ENCODE assay signal across 21 cellular contexts in genomic region chr15:65311760-65312159, GRCh38. TPM values are rescaled to one million over a fixed set of nuclear protein-coding genes. Genes with fewer than 3 reads are reported as not detected.
"Had no signal": no experiment of that assay in that cellular context is flagged by ENCODE, and none has a peak within 500 bp of the region (broad histone marks: within the 10 kb centered on the region; RNA-seq: fewer than 3 reads in every experiment).

No MANE protein-coding gene starts in this region.

- H3K4me3 Mint-ChIP-seq: activated CD8-positive, alpha-beta T cell treated with anti-CD3 and anti-CD28 coated beads for 36 hours; activated naive CD8-positive, alpha-beta T cell treated with anti-CD3 and anti-CD28 coated beads, Interleukin-2, amount 50 U/mL, for 24 hours had no signal

- H3K27me3 ChIP-seq: gastrocnemius medialis, heart right ventricle, testis had no signal

- H3K27me3 Mint-ChIP-seq: activated CD8-positive, alpha-beta T cell treated with anti-CD3 and anti-CD28 coated beads for 36 hours; activated naive CD8-positive, alpha-beta T cell treated with anti-CD3 and anti-CD28 coated beads, Interleukin-2, amount 50 U/mL, for 24 hours had no signal

- H3K27ac ChIP-seq: coronary artery, testis had no signal

- H3K4me1 Mint-ChIP-seq: activated naive CD8-positive, alpha-beta T cell treated with anti-CD3 and anti-CD28 coated beads, Interleukin-2, amount 50 U/mL, for 24 hours; naive B cell had no signal

- ATAC-seq: activated CD8-positive, alpha-beta T cell treated with anti-CD3 and anti-CD28 coated beads for 36 hours; activated naive CD8-positive, alpha-beta T cell treated with anti-CD3 and anti-CD28 coated beads, Interleukin-2, amount 50 U/mL, for 24 hours; stimulated activated naive CD8-positive, alpha-beta T cell treated with anti-CD3 and anti-CD28 coated beads, Interleukin-15, Interleukin-2, amounts not matched to agents 100 U/mL and 50 U/mL, for 24 hours had no signal

- H3K27ac Mint-ChIP-seq: activated CD8-positive, alpha-beta T cell treated with anti-CD3 and anti-CD28 coated beads for 36 hours; activated naive CD8-positive, alpha-beta T cell treated with anti-CD3 and anti-CD28 coated beads, Interleukin-2, amount 50 U/mL, for 24 hours; naive B cell had no signal

- H3K4me3 ChIP-seq: coronary artery, gastrocnemius medialis, heart right ventricle, testis had no signal

- H3K9me3 ChIP-seq: gastrocnemius medialis, heart right ventricle, testis had no signal

- H3K36me3 Mint-ChIP-seq: naive B cell had no signal

- FAIRE-seq: keratinocyte had no signal

- H3K9me3 Mint-ChIP-seq: activated CD8-positive, alpha-beta T cell treated with anti-CD3 and anti-CD28 coated beads for 36 hours; activated naive CD8-positive, alpha-beta T cell treated with anti-CD3 and anti-CD28 coated beads, Interleukin-2, amount 50 U/mL, for 24 hours; naive B cell had no signal

- DNase-seq: activated CD4-positive, alpha-beta T cell treated with anti-CD3 and anti-CD28 coated beads for 1 hour; activated CD8-positive, alpha-beta memory T cell treated with anti-CD3 and anti-CD28 coated beads, Interleukin-2, amount 50 U/mL, for 4 hours; activated CD8-positive, alpha-beta T cell treated with anti-CD3 and anti-CD28 coated beads for 36 hours; activated naive CD4-positive, alpha-beta T cell; activated naive CD8-positive, alpha-beta T cell treated with anti-CD3 and anti-CD28 coated beads, Interleukin-2, amount 50 U/mL, for 24 hours; effector CD8-positive, alpha-beta T cell; gastrocnemius medialis; heart right ventricle; midbrain; naive B cell; stimulated activated CD4-positive, alpha-beta T cell treated with anti-CD3 and anti-CD28 coated beads, Interleukin-2, amount 100 ng/mL, for 24 hours; stimulated activated naive CD8-positive, alpha-beta T cell treated with anti-CD3 and anti-CD28 coated beads, Interleukin-15, Interleukin-2, amounts not matched to agents 100 U/mL and 50 U/mL, for 24 hours; T-helper 9 cell; testis had no signal

- H3K36me3 ChIP-seq: gastrocnemius medialis, heart right ventricle had no signal

RNA-seq across cellular contexts. Expression of gene RNU5B-1, which starts 7.3 kb away (rescaled TPM):
- total RNA-seq: activated CD8-positive, alpha-beta T cell treated with anti-CD3 and anti-CD28 coated beads for 36 hours; gastrocnemius medialis; lower leg skin; testis; ureter had no signal
- polyA plus RNA-seq: heart right ventricle, keratinocyte had no signal

RNA-seq across cellular contexts. Expression of gene RNU5A-1, which starts 15.9 kb away (rescaled TPM):
- total RNA-seq: activated CD8-positive, alpha-beta T cell treated with anti-CD3 and anti-CD28 coated beads for 36 hours; cardiac septum; gastrocnemius medialis; heart right ventricle; lower leg skin; posterior vena cava; sciatic nerve; testis; ureter had no signal
- polyA plus RNA-seq: heart right ventricle, keratinocyte had no signal
